In genomic region chr11:65916391-65916790, GRCh38 we compare ENCODE assay signal across 2 cellular contexts.
TF ChIP-seq lines count a peak whose summit lies in the region.

No MANE protein-coding gene starts in this region.

TF ChIP-seq in SK-N-SH, 30 proteins besides CTCF, POLR2A, EP300 and RAD21 (continued from another document):
- no peak for TF ChIP-seq CHD2 (IDR thresholded peaks at IDR 0.05; ENCODE audit: low read length, partially characterized antibody)
- no peak for TF ChIP-seq ELF1 (IDR thresholded peaks at IDR 0.05)
- no peak for TF ChIP-seq TEAD4 (IDR thresholded peaks at IDR 0.05; ENCODE audit: borderline replicate concordance, insufficient read depth)
- TF ChIP-seq SMC3 (IDR thresholded peaks at IDR 0.05; ENCODE audit: low read depth, low read length), result no peak
- TF ChIP-seq MAX (IDR thresholded peaks at IDR 0.05; ENCODE audit: low read depth), result no peak
- no peak for TF ChIP-seq NFIC (IDR thresholded peaks at IDR 0.05; ENCODE audit: borderline replicate concordance)

TF ChIP-seq in SK-N-SH treated with all-trans-retinoic acid at 6 μM for 48 hours, 23 proteins besides CTCF, POLR2A, EP300 and RAD21 (continued from another document):
- no peak for TF ChIP-seq CREB5 (CRISPR knock-in tag; IDR thresholded peaks at IDR 0.05; ENCODE audit: low read depth)
- no peak for TF ChIP-seq ZNF70 (CRISPR knock-in tag; IDR thresholded peaks at IDR 0.05)
- no peak for TF ChIP-seq POU6F1 (CRISPR knock-in tag; IDR thresholded peaks at IDR 0.05; ENCODE audit: borderline replicate concordance, low read depth)
- no peak for TF ChIP-seq ZC3H10 (CRISPR knock-in tag; IDR thresholded peaks at IDR 0.05)
- no peak for TF ChIP-seq PPARA (CRISPR knock-in tag; IDR thresholded peaks at IDR 0.05; ENCODE audit: borderline replicate concordance)
- no peak for TF ChIP-seq GLIS3 (CRISPR knock-in tag; IDR thresholded peaks at IDR 0.05)
- no peak for TF ChIP-seq RARB (CRISPR knock-in tag; IDR thresholded peaks at IDR 0.05)
- TF ChIP-seq CSDC2 (CRISPR knock-in tag; IDR thresholded peaks at IDR 0.05), result no peak
- TF ChIP-seq ZFP30 (CRISPR knock-in tag; IDR thresholded peaks at IDR 0.05), result no peak
- no peak for TF ChIP-seq SNAI2 (CRISPR knock-in tag; IDR thresholded peaks at IDR 0.05)
- TF ChIP-seq TSHZ2 (CRISPR knock-in tag; IDR thresholded peaks at IDR 0.05), result no peak
- no peak for TF ChIP-seq ESRRG (CRISPR knock-in tag; IDR thresholded peaks at IDR 0.05)
- no peak for TF ChIP-seq ZFP3 (CRISPR knock-in tag; IDR thresholded peaks at IDR 0.05)
- TF ChIP-seq TCF4 (CRISPR knock-in tag; IDR thresholded peaks at IDR 0.05; ENCODE audit: borderline replicate concordance), result no peak
- TF ChIP-seq TOX (CRISPR knock-in tag; IDR thresholded peaks at IDR 0.05; ENCODE audit: borderline replicate concordance), result no peak
- TF ChIP-seq PATZ1 (CRISPR knock-in tag; IDR thresholded peaks at IDR 0.05; ENCODE audit: borderline replicate concordance), result no peak
- no peak for TF ChIP-seq CSRNP3 (CRISPR knock-in tag; IDR thresholded peaks at IDR 0.05)
- TF ChIP-seq BACH2 (CRISPR knock-in tag; IDR thresholded peaks at IDR 0.05; ENCODE audit: borderline replicate concordance), result no peak
- TF ChIP-seq ZNF565 (CRISPR knock-in tag; conservative IDR thresholded peaks at IDR 0.05; ENCODE audit: low read depth), result no peak
